ENCODE assay signal across 8 cellular contexts in genomic region chr2:85436836-85437487, GRCh38. TPM values are rescaled to one million over a fixed set of nuclear protein-coding genes. Genes with fewer than 3 reads are reported as not detected.
A peak's percentile ranks its signal among the peaks of the same experiment; 100 is the strongest.
DNase-seq lines count a peak whose midpoint lies in the region; TF ChIP-seq lines count a peak whose summit lies in the region.

No MANE protein-coding gene starts in this region.

- DNase-seq in NCI-H1694 treated with DMSO at 0.1 percent for 48 hours (lab: John Stamatoyannopoulos, UW) (peak; percentile 71), NCI-H1694 (lab: John Stamatoyannopoulos, UW) (no peak), hepatocyte (ENCODE audit: low spot score) (no peak), GM19240 (ENCODE audit: insufficient read length, low spot score) (no peak), NCI-H187 (lab: John Stamatoyannopoulos, UW) (no peak)
- DNase-seq in stimulated activated CD4-positive, alpha-beta T cell treated with anti-CD3 and anti-CD28 coated beads, Interleukin-15, amount 100 ng/mL, for 24 hours, result no peak

- peak overlapping the region; percentile 89 for H3K4me2 ChIP-seq in hepatocyte

- H3K9me3 ChIP-seq in hepatocyte (ENCODE audit: low read depth) (no peaks in the 10 kb centered on the region), stomach smooth muscle (ENCODE audit: control insufficient read depth in 2 of 2, low read length in 2 of 2) (no peaks in the 10 kb centered on the region)

- TF ChIP-seq CTCF in VCaP (conservative IDR thresholded peaks at IDR 0.05) (no peak), hepatocyte (IDR thresholded peaks at IDR 0.05; ENCODE audit: poor library complexity) (no peak)

- no peaks in the 10 kb centered on the region for H4K20me1 ChIP-seq in hepatocyte (ENCODE audit: insufficient read depth, poor library complexity, severe bottlenecking)

- H3K4me3 ChIP-seq in hepatocyte, result no peak overlapping the region
- peak overlapping the region; percentile 45 to 74 for H3K4me3 ChIP-seq in stomach smooth muscle (ENCODE audit: low read length in 2 of 2)

- H3K4me1 ChIP-seq in hepatocyte (ENCODE audit: insufficient read depth), result peaks cover 36% of the 10 kb centered on the region
- H3K4me1 ChIP-seq in stomach smooth muscle (ENCODE audit: control insufficient read depth, insufficient read depth, low read length), result peaks cover 36% of the 10 kb centered on the region

- H3K9me2 ChIP-seq in hepatocyte (replicated peaks; ENCODE audit: insufficient read depth), result no peaks in the 10 kb centered on the region

- no peaks in the 10 kb centered on the region for H3K79me2 ChIP-seq in hepatocyte

- no peaks in the 10 kb centered on the region for H3K36me3 ChIP-seq in hepatocyte (replicated peaks; ENCODE audit: insufficient read depth, low read depth)
- no peaks in the 10 kb centered on the region for H3K36me3 ChIP-seq in stomach smooth muscle (ENCODE audit: control insufficient read depth in 2 of 2, insufficient read depth in 2 of 2, low read length in 2 of 2)

- H2AFZ ChIP-seq in hepatocyte, result peak overlapping the region; percentile 76

- peak overlapping the region; percentile 83 for H3K27ac ChIP-seq in VCaP
- peak overlapping the region; percentile 99 for H3K27ac ChIP-seq in hepatocyte
- peak overlapping the region; percentile 96 for H3K27ac ChIP-seq in stomach smooth muscle (ENCODE audit: low read length)

- H3K9ac ChIP-seq in stomach smooth muscle (ENCODE audit: low read length in 2 of 2), result peak overlapping the region; percentile 76 to 79

- 55% methylated on average over 10 of the region's 10 CpGs for whole genome bisulfite sequencing in hepatocyte (ENCODE audit: low lambda C conversion rate, missing lambda C conversion rate)

- H3K27me3 ChIP-seq in hepatocyte (no peaks in the 10 kb centered on the region), stomach smooth muscle (ENCODE audit: control insufficient read depth in 1 of 2, insufficient read depth in 2 of 2, low read length in 2 of 2) (no peaks in the 10 kb centered on the region)

RNA-seq across cellular contexts. Expression of gene SH2D6, which starts 18.4 kb away (rescaled TPM):
- total RNA-seq in hepatocyte, result 0.27 and 0.36 TPM in 2 replicates
- polyA plus RNA-seq in hepatocyte, result 2.3 and 2.8 TPM in 2 replicates

RNA-seq across cellular contexts. Expression of gene CAPG, which starts 26.8 kb away (rescaled TPM):
- total RNA-seq in hepatocyte, result 108 and 123 TPM in 2 replicates
- 172 and 188 TPM in 2 replicates for polyA plus RNA-seq in hepatocyte
